Comparison of ENCODE assay signal across 11 cellular contexts in genomic region chr15:89813381-89814111, GRCh38. TPM values are rescaled to one million over a fixed set of nuclear protein-coding genes. Genes with fewer than 3 reads are reported as not detected.
DNase-seq lines count a peak whose midpoint lies in the region; ATAC-seq, FAIRE-seq and TF ChIP-seq lines count a peak whose summit lies in the region.
"Had no signal": no experiment of that assay in that cellular context is flagged by ENCODE, and none has a peak within 500 bp of the region (broad histone marks: within the 10 kb centered on the region; RNA-seq: fewer than 3 reads in every experiment).

No MANE protein-coding gene starts in this region.

- H3K4me3 ChIP-seq in right lobe of liver (peak overlapping the region; percentile 55 to 88 (median 70)), stomach (peak overlapping the region; percentile 44 to 63 (median 56))

- peaks cover 9% of the 10 kb centered on the region for H3K4me1 Mint-ChIP-seq in activated T-cell treated with anti-CD3 and anti-CD28 coated beads, Interleukin-2, amount 50 U/mL, for 24 hours (ENCODE audit: low read depth)
- peaks cover 18% of the 10 kb centered on the region for H3K4me1 Mint-ChIP-seq in activated T-helper 2 cell treated with anti-CD3 and anti-CD28 coated beads, Interferon-gamma antibody, Interleukin-2, Interleukin-4, amounts not matched to agents 10 μg/mL and 5 μg/mL and 100 μg/mL, durations not matched to agents 14 hours and 24 hours and 36 hours (ENCODE audit: low read depth)

- intact Hi-C loops in activated T-helper 2 cell treated with anti-CD3 and anti-CD28 coated beads, Interferon-gamma antibody, Interleukin-2, Interleukin-4, amounts not matched to agents 10 μg/mL and 5 μg/mL and 100 μg/mL, durations not matched to agents 14 hours and 24 hours and 36 hours (cut with micrococcal nuclease), result no loop called here
- intact Hi-C loops in right lobe of liver (cut with DNase I) (no loop called here), stomach (cut with DNase I; ENCODE audit: low total_unique reads) (no loop called here)

- no CpG with 5 or more reads among the region's 13 CpGs for WGBS in right lobe of liver (ENCODE audit: insufficient coverage, low coverage, low lambda C conversion rate, missing lambda C conversion rate)
- WGBS in stomach, 5 donors, result 72 to 91% (median 81%) methylated on average over 4 to 13 of the region's 13 CpGs

- H3K9me3 ChIP-seq in right lobe of liver, result no peaks in the 10 kb centered on the region
- peaks cover 0 to 9% (median 7%) of the 10 kb centered on the region in 4 donors for H3K9me3 ChIP-seq in stomach

- no peak for TF ChIP-seq EP300 in stomach (IDR thresholded peaks at IDR 0.05)

- TF ChIP-seq POLR2A in right lobe of liver (IDR thresholded peaks at IDR 0.05) (no peak), stomach (IDR thresholded peaks at IDR 0.05) (no peak)

- H3K36me3 Mint-ChIP-seq in activated T-cell treated with anti-CD3 and anti-CD28 coated beads, Interleukin-2, amount 50 U/mL, for 24 hours (ENCODE audit: low read depth), result no peaks in the 10 kb centered on the region
- H3K36me3 Mint-ChIP-seq in activated T-helper 2 cell treated with anti-CD3 and anti-CD28 coated beads, Interferon-gamma antibody, Interleukin-2, Interleukin-4, amounts not matched to agents 10 μg/mL and 5 μg/mL and 100 μg/mL, durations not matched to agents 14 hours and 24 hours and 36 hours (ENCODE audit: low read depth), result peaks cover 12% of the 10 kb centered on the region
- H3K36me3 Mint-ChIP-seq: CD4-positive, CD25-positive, alpha-beta regulatory T cell had no signal

- H3K27me3 Mint-ChIP-seq in activated T-cell treated with anti-CD3 and anti-CD28 coated beads, Interleukin-2, amount 50 U/mL, for 24 hours, result peaks cover 57% of the 10 kb centered on the region
- peaks cover 31% of the 10 kb centered on the region for H3K27me3 Mint-ChIP-seq in activated T-helper 2 cell treated with anti-CD3 and anti-CD28 coated beads, Interferon-gamma antibody, Interleukin-2, Interleukin-4, amounts not matched to agents 10 μg/mL and 5 μg/mL and 100 μg/mL, durations not matched to agents 14 hours and 24 hours and 36 hours (ENCODE audit: low read depth)

- H3K27ac ChIP-seq in right lobe of liver (peak overlapping the region; percentile 63 to 68 (median 67)), stomach (peak overlapping the region in 4 of 5 donors; percentile 34 to 79 (median 58))

- peak in 2 of 4 donors; percentile 1 to 2 for ATAC-seq in right lobe of liver

- no peak for DNase-seq in activated T-cell treated with anti-CD3 and anti-CD28 coated beads, Interleukin-2, amount 50 U/mL, for 24 hours
- DNase-seq in activated T-cell treated with anti-CD3 and anti-CD28 coated beads for 4 hours, result no peak
- DNase-seq in activated T-helper 2 cell treated with anti-CD3 and anti-CD28 coated beads, Interferon-gamma antibody, Interleukin-2, Interleukin-4, amounts not matched to agents 10 μg/mL and 5 μg/mL and 100 μg/mL, durations not matched to agents 14 hours and 24 hours and 36 hours (ENCODE audit: low spot score), result no peak
- no peak for DNase-seq in right lobe of liver
- DNase-seq in stomach, result no peak
- no peak for DNase-seq in stimulated activated CD4-positive, alpha-beta T cell treated with anti-CD3 and anti-CD28 coated beads, Interleukin-1b, Interleukin-23, amount 100 ng/mL, for 48 hours
- no peak for DNase-seq in SHP77 treated with DMSO at 0.1 percent for 48 hours (lab: John Stamatoyannopoulos, UW)
- DNase-seq in frontal cortex (ENCODE audit: low spot score in 2 of 2), result no peak
- DNase-seq: left cardiac atrium, NCI-H187 had no signal

- TF ChIP-seq CTCF in right lobe of liver (IDR thresholded peaks at IDR 0.05) (no peak), stomach (IDR thresholded peaks at IDR 0.05) (no peak)

- H3K36me3 ChIP-seq in right lobe of liver (no peaks in the 10 kb centered on the region), stomach (no peaks in the 10 kb centered on the region)

- FAIRE-seq in frontal cortex (lab: Jason Lieb, UNC), result no peak

- H3K27me3 ChIP-seq in right lobe of liver (no peaks in the 10 kb centered on the region), stomach (peaks cover 0 to 53% (median 22%) of the 10 kb centered on the region in 3 donors)

- H3K27ac Mint-ChIP-seq in activated T-cell treated with anti-CD3 and anti-CD28 coated beads, Interleukin-2, amount 50 U/mL, for 24 hours, result no peak overlapping the region
- H3K27ac Mint-ChIP-seq in activated T-helper 2 cell treated with anti-CD3 and anti-CD28 coated beads, Interferon-gamma antibody, Interleukin-2, Interleukin-4, amounts not matched to agents 10 μg/mL and 5 μg/mL and 100 μg/mL, durations not matched to agents 14 hours and 24 hours and 36 hours, result no peak overlapping the region
- H3K27ac Mint-ChIP-seq: CD4-positive, CD25-positive, alpha-beta regulatory T cell had no signal

- no peaks in the 10 kb centered on the region for H3K9me3 Mint-ChIP-seq in activated T-cell treated with anti-CD3 and anti-CD28 coated beads, Interleukin-2, amount 50 U/mL, for 24 hours
- H3K9me3 Mint-ChIP-seq in activated T-helper 2 cell treated with anti-CD3 and anti-CD28 coated beads, Interferon-gamma antibody, Interleukin-2, Interleukin-4, amounts not matched to agents 10 μg/mL and 5 μg/mL and 100 μg/mL, durations not matched to agents 14 hours and 24 hours and 36 hours, result peaks cover 6% of the 10 kb centered on the region

- H3K4me1 ChIP-seq in right lobe of liver, result peaks cover 0 to 44% (median 22%) of the 10 kb centered on the region in 4 donors
- H3K4me1 ChIP-seq in stomach, result peaks cover 23 to 49% (median 36%) of the 10 kb centered on the region in 4 donors

- H3K4me3 Mint-ChIP-seq in activated T-cell treated with anti-CD3 and anti-CD28 coated beads, Interleukin-2, amount 50 U/mL, for 24 hours, result peak overlapping the region; percentile 35
- peak overlapping the region; percentile 26 for H3K4me3 Mint-ChIP-seq in activated T-helper 2 cell treated with anti-CD3 and anti-CD28 coated beads, Interferon-gamma antibody, Interleukin-2, Interleukin-4, amounts not matched to agents 10 μg/mL and 5 μg/mL and 100 μg/mL, durations not matched to agents 14 hours and 24 hours and 36 hours (ENCODE audit: low read depth)

RNA-seq across cellular contexts. Expression of gene ANPEP, which starts 1.1 kb away (rescaled TPM):
- total RNA-seq in activated T-helper 2 cell treated with anti-CD3 and anti-CD28 coated beads, Interferon-gamma antibody, Interleukin-2, Interleukin-4, amounts not matched to agents 10 μg/mL and 5 μg/mL and 100 μg/mL, durations not matched to agents 14 hours and 24 hours and 36 hours, result 2.4 and 3.6 TPM in 2 replicates
- total RNA-seq in right lobe of liver (100 to 1,000 TPM; 204 to 386 (median 363) TPM), stomach (10 to 100 TPM in 2 of 5 donors, 1 to 10 TPM in 2, under 1 TPM in 1; 0.89 to 41.7 (median 5.2) TPM), frontal cortex (0.82 TPM)
- 1 to 10 TPM; 1.9 to 7.2 (median 5.7) TPM for polyA plus RNA-seq in stomach

RNA-seq across cellular contexts. Expression of gene MESP2, which starts 37.4 kb away (rescaled TPM):
- 0.39 and 0.41 TPM in 2 replicates for total RNA-seq in activated T-helper 2 cell treated with anti-CD3 and anti-CD28 coated beads, Interferon-gamma antibody, Interleukin-2, Interleukin-4, amounts not matched to agents 10 μg/mL and 5 μg/mL and 100 μg/mL, durations not matched to agents 14 hours and 24 hours and 36 hours
- total RNA-seq in right lobe of liver (under 1 TPM in 1 of 6 experiments, not detected in 5; 0.12 TPM), stomach (not detected), frontal cortex (not detected)
- polyA plus RNA-seq in stomach, result under 1 TPM in 2 of 3 donors, not detected in 1; 0.43 to 0.56 TPM
- total RNA-seq: CD4-positive, CD25-positive, alpha-beta regulatory T cell had no signal
- polyA plus RNA-seq: CD4-positive, CD25-positive, alpha-beta regulatory T cell had no signal

Comparison
In these comparisons a context has a peak if more than half of its experiments do, and no peak if none do; other contexts are left out.
1. RNA of gene ANPEP, which starts 1.1 kb away (total RNA-seq): 204 to 386 TPM in right lobe of liver; 0.89 to 41.7 TPM in stomach, 2.4 to 3.6 TPM in activated T-helper 2 cell treated with anti-CD3 and anti-CD28 coated beads, Interferon-gamma antibody, Interleukin-2, Interleukin-4, amounts not matched to agents 10 μg/mL and 5 μg/mL and 100 μg/mL, durations not matched to agents 14 hours and 24 hours and 36 hours and 0.82 TPM in frontal cortex (single experiment); every median in the first group is over 4 times any median in the second.